ENCODE assay signal across 13 cellular contexts in the genomic region with DNA sequence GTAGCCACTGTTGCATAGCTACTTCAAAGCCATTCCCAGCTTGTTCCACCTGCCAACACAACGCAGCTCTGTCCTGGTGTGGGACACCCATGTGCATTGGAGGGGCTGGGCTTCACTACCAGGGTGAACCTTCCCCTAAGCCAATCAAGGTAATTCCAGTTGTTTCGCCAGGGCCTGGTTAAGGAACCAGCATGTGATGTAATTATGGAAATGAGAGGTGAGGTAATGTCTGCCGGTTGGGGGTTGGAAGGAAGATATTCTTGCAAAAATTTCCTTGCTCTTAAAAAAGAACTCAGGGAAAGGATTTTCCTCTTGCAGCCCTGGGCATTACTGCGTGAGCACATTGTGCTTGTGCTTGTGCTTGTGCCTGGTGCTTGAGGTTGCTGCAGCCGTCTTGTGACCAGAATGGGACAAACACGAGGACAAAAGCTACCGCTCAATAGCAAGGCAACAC. TPM values are rescaled to one million over a fixed set of nuclear protein-coding genes. Genes with fewer than 3 reads are reported as not detected.
DNase-seq lines count a peak whose midpoint lies in the region; ATAC-seq and TF ChIP-seq lines count a peak whose summit lies in the region.
"Had no signal": no experiment of that assay in that cellular context is flagged by ENCODE, and none has a peak within 500 bp of the region (broad histone marks: within the 10 kb centered on the region; RNA-seq: fewer than 3 reads in every experiment).

No MANE protein-coding gene starts in this region.

- ATAC-seq in left lung (peak; percentile 80), T-cell (replicated peaks in 1 of 4) (no peak)
- ATAC-seq: gastrocnemius medialis had no signal

- H3K36me3 Mint-ChIP-seq in T-cell, result no peaks in the 10 kb centered on the region
- H3K36me3 Mint-ChIP-seq: activated naive CD4-positive, alpha-beta T cell treated with anti-CD3 and anti-CD28 coated beads, Interleukin-2, amount 50 U/mL, for 24 hours had no signal

- no peak overlapping the region for H3K4me3 Mint-ChIP-seq in T-cell
- H3K4me3 Mint-ChIP-seq: activated naive CD4-positive, alpha-beta T cell treated with anti-CD3 and anti-CD28 coated beads, Interleukin-2, amount 50 U/mL, for 24 hours had no signal

- POLR2A ChIA-PET in T-cell (lab: Charles Lee), result interaction anchor here in 1 of 2 donors (0.5 kb wide), 1 partner anchor 343 kb away, joined by 4 read pairs; the partner anchor contains the start of gene PRPF40B

- DNase-seq in BE2C (peak; percentile 33), HuH-7.5 (ENCODE audit: low spot score) (peak; percentile 12), SKM-1 treated with dmso at 0.1 percent for 144 hours (lab: John Stamatoyannopoulos, UW; ENCODE audit: unreplicated experiment) (peak; percentile 69), left lung (peak in 1 of 2 donors; percentile 59), T-cell (no peak), NCI-H1048 (lab: John Stamatoyannopoulos, UW) (no peak), NCI-H1930 (lab: John Stamatoyannopoulos, UW) (no peak), HK-2 (ENCODE audit: unreplicated experiment) (no peak)
- DNase-seq: gastrocnemius medialis, NCI-H187, Right ventricle myocardium superior had no signal

- no peak overlapping the region for H3K27ac Mint-ChIP-seq in T-cell
- H3K27ac Mint-ChIP-seq: activated naive CD4-positive, alpha-beta T cell treated with anti-CD3 and anti-CD28 coated beads, Interleukin-2, amount 50 U/mL, for 24 hours had no signal

- H3K27me3 Mint-ChIP-seq in T-cell, result peaks cover 16 to 21% of the 10 kb centered on the region in 2 donors
- H3K27me3 Mint-ChIP-seq: activated naive CD4-positive, alpha-beta T cell treated with anti-CD3 and anti-CD28 coated beads, Interleukin-2, amount 50 U/mL, for 24 hours had no signal

- H3K27me3 ChIP-seq in BE2C, result no peaks in the 10 kb centered on the region
- H3K27me3 ChIP-seq in left lung, result peaks cover 0 to 6% of the 10 kb centered on the region in 2 donors

- TF ChIP-seq CTCF in BE2C (IDR thresholded peaks at IDR 0.05; ENCODE audit: low read depth, low read length), result no peak
- no peak for TF ChIP-seq CTCF in left lung (IDR thresholded peaks at IDR 0.05)

- CTCF ChIA-PET in T-cell (lab: Charles Lee), result interaction anchor here in 1 of 2 donors (0.6 to 0.9 kb wide), 3 partner anchors 9 to 248 kb away, joined by 3 to 8 read pairs (median 3); partner anchors contain the start of gene PRPH

- H3K27ac ChIP-seq in left lung, result peak overlapping the region; percentile 28 to 62
- H3K27ac ChIP-seq: gastrocnemius medialis had no signal

- H3K9me3 ChIP-seq in BE2C, result no peaks in the 10 kb centered on the region
- H3K9me3 ChIP-seq in left lung, result no peaks in the 10 kb centered on the region
- H3K9me3 ChIP-seq: gastrocnemius medialis had no signal

- H3K9me3 Mint-ChIP-seq in T-cell, result no peaks in the 10 kb centered on the region
- H3K9me3 Mint-ChIP-seq: activated naive CD4-positive, alpha-beta T cell treated with anti-CD3 and anti-CD28 coated beads, Interleukin-2, amount 50 U/mL, for 24 hours had no signal

- intact Hi-C loops in left lung (cut with DNase I), result loop anchor here in 1 of 2 donors (10.0 kb wide), 1 partner anchor 65 kb away; the partner anchor contains the start of gene DNAJC22

- H3K4me1 Mint-ChIP-seq in T-cell, result no peaks in the 10 kb centered on the region
- H3K4me1 Mint-ChIP-seq: activated naive CD4-positive, alpha-beta T cell treated with anti-CD3 and anti-CD28 coated beads, Interleukin-2, amount 50 U/mL, for 24 hours had no signal

- H3K4me1 ChIP-seq in BE2C, result peaks cover 24% of the 10 kb centered on the region
- H3K4me1 ChIP-seq in left lung, result peaks cover 4 to 23% of the 10 kb centered on the region in 2 donors
- H3K4me1 ChIP-seq: gastrocnemius medialis had no signal

- H3K36me3 ChIP-seq in BE2C (no peaks in the 10 kb centered on the region), left lung (peaks cover 0 to 7% of the 10 kb centered on the region in 2 donors)
- H3K36me3 ChIP-seq: gastrocnemius medialis had no signal

- H3K4me3 ChIP-seq in BE2C (ENCODE audit: low read depth, low read length), result no peak overlapping the region
- no peak overlapping the region for H3K4me3 ChIP-seq in left lung
- H3K4me3 ChIP-seq: gastrocnemius medialis had no signal

RNA-seq across cellular contexts. Expression of gene TUBA1C, which starts 14.9 kb away (rescaled TPM):
- polyA plus RNA-seq in BE2C (2012; ENCODE audit: insufficient read depth, insufficient read length, low read depth), result 10.0 TPM
- total RNA-seq in left lung, result 100 to 1,000 TPM; 153 to 235 TPM
- total RNA-seq in T-cell, result 10 to 100 TPM; 16.4 to 53.7 (median 48.4) TPM

RNA-seq across cellular contexts. Expression of gene PRPH, which starts 15.2 kb away (rescaled TPM):
- 1,275 TPM for polyA plus RNA-seq in BE2C (2012; ENCODE audit: insufficient read depth, insufficient read length, low read depth)
- under 1 TPM in 1 of 2 donors, not detected in 1; 0.26 TPM for total RNA-seq in left lung
- not detected for total RNA-seq in T-cell
- total RNA-seq: dermis microvascular lymphatic vessel endothelial cell, gastrocnemius medialis, Right ventricle myocardium superior had no signal

RNA-seq across cellular contexts. Expression of gene TROAP, which starts 43.3 kb away (rescaled TPM):
- 24.6 TPM for polyA plus RNA-seq in BE2C (2012; ENCODE audit: insufficient read depth, insufficient read length, low read depth)
- 1 to 10 TPM; 2.4 to 8.0 TPM for total RNA-seq in left lung
- total RNA-seq in T-cell, result 1 to 10 TPM in 4 of 5 donors, under 1 TPM in 1; 0.98 to 1.9 (median 1.3) TPM

RNA-seq across cellular contexts. Expression of gene C1QL4, which starts 57.3 kb away (rescaled TPM):
- 4.9 TPM for polyA plus RNA-seq in BE2C (2012; ENCODE audit: insufficient read depth, insufficient read length, low read depth)
- total RNA-seq in left lung, result not detected
- not detected for total RNA-seq in T-cell
- total RNA-seq: dermis microvascular lymphatic vessel endothelial cell, gastrocnemius medialis, Right ventricle myocardium superior had no signal

Comparison
In these comparisons a context has a peak if more than half of its experiments do, and no peak if none do; other contexts are left out.
1. DNase-seq: peak in BE2C (single experiment), HuH-7.5 (single experiment) and SKM-1 treated with dmso at 0.1 percent for 144 hours (single experiment); none in T-cell (0 of 34), NCI-H1048 (single experiment), NCI-H1930 (0 of 2) and HK-2 (single experiment).